Comparison of ENCODE assay signal across 25 cellular contexts in the genomic region with DNA sequence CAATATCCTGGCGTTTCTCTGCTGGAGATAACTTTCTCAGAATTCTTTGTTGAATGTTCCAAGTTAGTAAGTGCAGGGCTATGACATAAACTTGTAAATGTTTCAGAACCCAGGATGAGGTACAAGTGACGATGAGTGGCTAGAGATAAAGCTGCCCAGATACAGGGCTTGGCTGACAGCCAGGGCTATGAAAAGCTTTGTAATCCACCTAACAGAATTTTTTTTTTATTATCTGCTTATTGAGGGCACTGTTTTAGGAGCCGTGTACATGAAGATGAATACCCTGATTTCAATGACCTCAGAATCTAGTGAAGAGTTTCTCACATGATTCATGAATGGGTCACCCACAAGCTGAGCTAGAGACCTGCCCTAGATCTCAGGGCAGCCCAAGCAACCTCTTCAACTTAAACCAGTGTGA.
DNase-seq lines count a peak whose midpoint lies in the region; ATAC-seq and TF ChIP-seq lines count a peak whose summit lies in the region.
"Had no signal": no experiment of that assay in that cellular context is flagged by ENCODE, and none has a peak within 500 bp of the region (broad histone marks: within the 10 kb centered on the region; RNA-seq: fewer than 3 reads in every experiment).

No MANE protein-coding gene starts in this region.

- no peak overlapping the region for H3K4me3 ChIP-seq in spleen
- H3K4me3 ChIP-seq: body of pancreas, skin epidermis, uterus had no signal

- no peaks in the 10 kb centered on the region for H3K36me3 ChIP-seq in spleen
- H3K36me3 ChIP-seq: uterus had no signal

- H3K27ac ChIP-seq in foreskin keratinocyte (no peak overlapping the region), spleen (no peak overlapping the region)
- H3K27ac ChIP-seq: body of pancreas, skin epidermis, uterus had no signal

- H3K4me1 ChIP-seq in foreskin keratinocyte (no peaks in the 10 kb centered on the region), spleen (no peaks in the 10 kb centered on the region)
- H3K4me1 ChIP-seq: body of pancreas, uterus had no signal

- intact Hi-C loops in spleen (cut with DNase I; ENCODE audit: low total_unique reads): no loop called here

- no peak for TF ChIP-seq POLR2A in spleen (IDR thresholded peaks at IDR 0.05)

- H3K27me3 ChIP-seq in foreskin keratinocyte (no peaks in the 10 kb centered on the region), spleen (replicated peaks in 1 of 7) (no peaks in the 10 kb centered on the region)
- H3K27me3 ChIP-seq: body of pancreas, uterus had no signal

- peaks cover 0 to 37% (median 19%) of the 10 kb centered on the region in 8 donors for H3K9me3 ChIP-seq in spleen

- ATAC-seq in foreskin keratinocyte: peak; percentile 89
- no peak for ATAC-seq in GM19455 (IDR thresholded peaks at IDR 0.05; ENCODE audit: unreplicated experiment)
- ATAC-seq: body of pancreas, left lobe of liver, Right ventricle myocardium inferior, T-cell, WTC11 had no signal

- DNase-seq in AG20443 (ENCODE audit: low spot score) (peak; percentile 29), LoVo (ENCODE audit: low spot score) (peak; percentile 34), amniotic epithelial cell (ENCODE audit: low read depth) (peak; percentile 76), foreskin keratinocyte (peak; percentile 12 to 65), GM10266 (ENCODE audit: extremely low spot score) (no peak), spleen (no peak)
- DNase-seq in activated CD4-positive, alpha-beta T cell treated with anti-CD3 and anti-CD28 coated beads for 48 hours: no peak
- DNase-seq: ACHN; activated CD4-positive, alpha-beta memory T cell treated with anti-CD3 and anti-CD28 coated beads, Interleukin-2, amount 10 ng/mL, durations not matched to agents 7 days and 5 days; activated naive CD4-positive, alpha-beta T cell treated with anti-CD3 and anti-CD28 coated beads, Interleukin-2, amount 10 ng/mL, durations not matched to agents 7 days and 5 days; activated T-cell treated with anti-CD3 and anti-CD28 coated beads, Interleukin-2, amount 50 U/mL, for 24 hours; body of pancreas; CD4-positive, CD25-positive, alpha-beta regulatory T cell; DMS153; KG1; NCI-H187 treated with DMSO at 0.1 percent for 48 hours; NCI-H446 treated with DMSO at 0.1 percent for 48 hours; stimulated activated CD4-positive, alpha-beta T cell treated with anti-CD3 and anti-CD28 coated beads, Interleukin-4, amount 100 ng/mL, for 1 hour; T-cell; uterus had no signal

- 71 to 86% (median 78%) methylated on average over 3 of the region's 3 CpGs for WGBS in spleen, 5 donors

- TF ChIP-seq CTCF in foreskin keratinocyte (conservative IDR thresholded peaks at IDR 0.05) (no peak), GM10266 (IDR thresholded peaks at IDR 0.05; ENCODE audit: control insufficient read depth, insufficient read depth, low read depth, missing control alignments) (no peak), spleen (IDR thresholded peaks at IDR 0.05 in 8 of 11, conservative IDR thresholded peaks at IDR 0.05 in 3 of 11) (no peak)

Comparison
In these comparisons a context has a peak if more than half of its experiments do, and no peak if none do; other contexts are left out.
1. DNase-seq: peak in AG20443 (single experiment), LoVo (single experiment), amniotic epithelial cell (single experiment) and foreskin keratinocyte (2 of 2); none in GM10266 (single experiment), activated CD4-positive, alpha-beta T cell treated with anti-CD3 and anti-CD28 coated beads for 48 hours (single experiment) and spleen (single experiment).